ENCODE assay signal across 1 cellular context in the genomic region with DNA sequence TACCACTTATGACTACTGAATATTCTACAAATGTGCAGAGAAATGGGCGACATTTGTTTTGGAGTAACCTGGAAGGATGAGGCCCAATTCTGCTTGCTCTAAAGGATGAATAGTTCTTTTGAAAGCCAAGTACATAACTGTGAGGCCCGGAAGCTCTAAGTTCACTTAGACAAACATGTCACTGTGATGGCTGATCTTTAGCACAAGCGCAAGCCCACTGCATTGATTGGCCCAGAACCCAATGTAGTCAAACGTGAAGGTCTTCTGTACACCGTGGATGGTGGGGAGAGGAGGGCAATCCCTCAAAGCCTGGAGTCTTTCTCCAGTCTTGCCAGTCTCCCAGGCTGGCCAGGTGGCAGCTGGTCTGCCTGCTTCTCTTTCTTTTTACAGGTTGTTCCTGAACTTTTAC.
A peak's percentile ranks its signal among the peaks of the same experiment; 100 is the strongest.
TF ChIP-seq lines count a peak whose summit lies in the region.

No MANE protein-coding gene starts in this region.

TF ChIP-seq in HepG2, 621 proteins besides CTCF, POLR2A, EP300 and RAD21 (continued from another document and continues in another):
- no peak for TF ChIP-seq ZBTB43 (CRISPR knock-in tag; conservative IDR thresholded peaks at IDR 0.05)
- TF ChIP-seq, protein P1, sequence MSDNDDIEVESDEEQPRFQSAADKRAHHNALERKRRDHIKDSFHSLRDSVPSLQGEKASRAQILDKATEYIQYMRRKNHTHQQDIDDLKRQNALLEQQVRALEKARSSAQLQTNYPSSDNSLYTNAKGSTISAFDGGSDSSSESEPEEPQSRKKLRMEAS (IDR thresholded peaks at IDR 0.05) = peak; percentile 58
- TF ChIP-seq POGK (CRISPR knock-in tag; conservative IDR thresholded peaks at IDR 0.05) = no peak
- TF ChIP-seq SCMH1 (CRISPR knock-in tag; IDR thresholded peaks at IDR 0.05; ENCODE audit: borderline replicate concordance) = no peak
- no peak for TF ChIP-seq ZNF557 (CRISPR knock-in tag; IDR thresholded peaks at IDR 0.05)
- TF ChIP-seq ZMYM2 (CRISPR knock-in tag; IDR thresholded peaks at IDR 0.05) = peak; percentile 64; the same call in 1 of the 2 replicates
- peak; percentile 95 for TF ChIP-seq ZNF644 (CRISPR knock-in tag; IDR thresholded peaks at IDR 0.05; ENCODE audit: low read depth)
- TF ChIP-seq, protein P2, sequence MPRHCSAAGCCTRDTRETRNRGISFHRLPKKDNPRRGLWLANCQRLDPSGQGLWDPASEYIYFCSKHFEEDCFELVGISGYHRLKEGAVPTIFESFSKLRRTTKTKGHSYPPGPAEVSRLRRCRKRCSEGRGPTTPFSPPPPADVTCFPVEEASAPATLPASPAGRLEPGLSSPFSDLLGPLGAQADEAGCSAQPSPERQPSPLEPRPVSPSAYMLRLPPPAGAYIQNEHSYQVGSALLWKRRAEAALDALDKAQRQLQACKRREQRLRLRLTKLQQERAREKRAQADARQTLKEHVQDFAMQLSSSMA (CRISPR knock-in tag; IDR thresholded peaks at IDR 0.05) = no peak
- TF ChIP-seq ZNF276 (CRISPR knock-in tag; IDR thresholded peaks at IDR 0.05; ENCODE audit: low read depth) = no peak
- peak; percentile 75 for TF ChIP-seq NCOA2 (CRISPR knock-in tag; IDR thresholded peaks at IDR 0.05)
- no peak for TF ChIP-seq ZNF564 (CRISPR knock-in tag; IDR thresholded peaks at IDR 0.05)
- TF ChIP-seq FOXK2 (IDR thresholded peaks at IDR 0.05) = no peak
- 0 out of 2 replicates have a peak, but pooled peaks have one; percentile 61 for TF ChIP-seq MED13 (CRISPR knock-in tag; IDR thresholded peaks at IDR 0.05)
- TF ChIP-seq SMAD3 (CRISPR knock-in tag; IDR thresholded peaks at IDR 0.05) = peak; percentile 47; the same call in 1 of the 2 replicates
- TF ChIP-seq ZNF740 (CRISPR knock-in tag; IDR thresholded peaks at IDR 0.05) = no peak
- TF ChIP-seq, protein P3, sequence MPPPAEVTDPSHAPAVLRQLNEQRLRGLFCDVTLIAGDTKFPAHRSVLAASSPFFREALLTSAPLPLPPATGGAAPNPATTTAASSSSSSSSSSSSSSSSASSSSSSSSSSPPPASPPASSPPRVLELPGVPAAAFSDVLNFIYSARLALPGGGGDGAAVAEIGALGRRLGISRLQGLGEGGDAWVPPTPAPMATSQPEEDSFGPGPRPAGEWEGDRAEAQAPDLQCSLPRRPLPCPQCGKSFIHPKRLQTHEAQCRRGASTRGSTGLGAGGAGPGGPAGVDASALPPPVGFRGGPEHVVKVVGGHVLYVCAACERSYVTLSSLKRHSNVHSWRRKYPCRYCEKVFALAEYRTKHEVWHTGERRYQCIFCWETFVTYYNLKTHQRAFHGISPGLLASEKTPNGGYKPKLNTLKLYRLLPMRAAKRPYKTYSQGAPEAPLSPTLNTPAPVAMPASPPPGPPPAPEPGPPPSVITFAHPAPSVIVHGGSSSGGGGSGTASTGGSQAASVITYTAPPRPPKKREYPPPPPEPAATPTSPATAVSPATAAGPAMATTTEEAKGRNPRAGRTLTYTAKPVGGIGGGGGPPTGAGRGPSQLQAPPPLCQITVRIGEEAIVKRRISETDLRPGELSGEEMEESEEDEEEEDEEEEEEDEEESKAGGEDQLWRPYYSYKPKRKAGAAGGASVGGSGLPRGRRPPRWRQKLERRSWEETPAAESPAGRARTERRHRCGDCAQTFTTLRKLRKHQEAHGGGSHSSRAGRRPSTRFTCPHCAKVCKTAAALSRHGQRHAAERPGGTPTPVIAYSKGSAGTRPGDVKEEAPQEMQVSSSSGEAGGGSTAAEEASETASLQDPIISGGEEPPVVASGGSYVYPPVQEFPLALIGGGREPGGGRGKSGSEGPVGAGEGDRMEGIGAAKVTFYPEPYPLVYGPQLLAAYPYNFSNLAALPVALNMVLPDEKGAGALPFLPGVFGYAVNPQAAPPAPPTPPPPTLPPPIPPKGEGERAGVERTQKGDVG (CRISPR knock-in tag; IDR thresholded peaks at IDR 0.05; ENCODE audit: borderline replicate concordance) = no peak
- TF ChIP-seq ARID5B (CRISPR knock-in tag; IDR thresholded peaks at IDR 0.05) = peak; percentile 89
- TF ChIP-seq ZNF839 (CRISPR knock-in tag; IDR thresholded peaks at IDR 0.05; ENCODE audit: borderline replicate concordance) = no peak
- TF ChIP-seq, protein P4, sequence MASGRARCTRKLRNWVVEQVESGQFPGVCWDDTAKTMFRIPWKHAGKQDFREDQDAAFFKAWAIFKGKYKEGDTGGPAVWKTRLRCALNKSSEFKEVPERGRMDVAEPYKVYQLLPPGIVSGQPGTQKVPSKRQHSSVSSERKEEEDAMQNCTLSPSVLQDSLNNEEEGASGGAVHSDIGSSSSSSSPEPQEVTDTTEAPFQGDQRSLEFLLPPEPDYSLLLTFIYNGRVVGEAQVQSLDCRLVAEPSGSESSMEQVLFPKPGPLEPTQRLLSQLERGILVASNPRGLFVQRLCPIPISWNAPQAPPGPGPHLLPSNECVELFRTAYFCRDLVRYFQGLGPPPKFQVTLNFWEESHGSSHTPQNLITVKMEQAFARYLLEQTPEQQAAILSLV (CRISPR knock-in tag; IDR thresholded peaks at IDR 0.05; ENCODE audit: borderline replicate concordance) = no peak
- TF ChIP-seq PAX8 (CRISPR knock-in tag; IDR thresholded peaks at IDR 0.05; ENCODE audit: borderline replicate concordance) = no peak
- TF ChIP-seq ZMYM4 (CRISPR knock-in tag; IDR thresholded peaks at IDR 0.05) = peak; percentile 99
- TF ChIP-seq, protein P5, sequence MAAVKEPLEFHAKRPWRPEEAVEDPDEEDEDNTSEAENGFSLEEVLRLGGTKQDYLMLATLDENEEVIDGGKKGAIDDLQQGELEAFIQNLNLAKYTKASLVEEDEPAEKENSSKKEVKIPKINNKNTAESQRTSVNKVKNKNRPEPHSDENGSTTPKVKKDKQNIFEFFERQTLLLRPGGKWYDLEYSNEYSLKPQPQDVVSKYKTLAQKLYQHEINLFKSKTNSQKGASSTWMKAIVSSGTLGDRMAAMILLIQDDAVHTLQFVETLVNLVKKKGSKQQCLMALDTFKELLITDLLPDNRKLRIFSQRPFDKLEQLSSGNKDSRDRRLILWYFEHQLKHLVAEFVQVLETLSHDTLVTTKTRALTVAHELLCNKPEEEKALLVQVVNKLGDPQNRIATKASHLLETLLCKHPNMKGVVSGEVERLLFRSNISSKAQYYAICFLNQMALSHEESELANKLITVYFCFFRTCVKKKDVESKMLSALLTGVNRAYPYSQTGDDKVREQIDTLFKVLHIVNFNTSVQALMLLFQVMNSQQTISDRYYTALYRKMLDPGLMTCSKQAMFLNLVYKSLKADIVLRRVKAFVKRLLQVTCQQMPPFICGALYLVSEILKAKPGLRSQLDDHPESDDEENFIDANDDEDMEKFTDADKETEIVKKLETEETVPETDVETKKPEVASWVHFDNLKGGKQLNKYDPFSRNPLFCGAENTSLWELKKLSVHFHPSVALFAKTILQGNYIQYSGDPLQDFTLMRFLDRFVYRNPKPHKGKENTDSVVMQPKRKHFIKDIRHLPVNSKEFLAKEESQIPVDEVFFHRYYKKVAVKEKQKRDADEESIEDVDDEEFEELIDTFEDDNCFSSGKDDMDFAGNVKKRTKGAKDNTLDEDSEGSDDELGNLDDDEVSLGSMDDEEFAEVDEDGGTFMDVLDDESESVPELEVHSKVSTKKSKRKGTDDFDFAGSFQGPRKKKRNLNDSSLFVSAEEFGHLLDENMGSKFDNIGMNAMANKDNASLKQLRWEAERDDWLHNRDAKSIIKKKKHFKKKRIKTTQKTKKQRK (IDR thresholded peaks at IDR 0.05; ENCODE audit: low read length) = no peak
- TF ChIP-seq ZBTB20 (CRISPR knock-in tag; IDR thresholded peaks at IDR 0.05; ENCODE audit: borderline replicate concordance, low read depth) = no peak
- TF ChIP-seq MBD4 (IDR thresholded peaks at IDR 0.05; ENCODE audit: borderline replicate concordance, low read length) = no peak
- no peak for TF ChIP-seq ZNF773 (CRISPR knock-in tag; IDR thresholded peaks at IDR 0.05; ENCODE audit: borderline replicate concordance)
- TF ChIP-seq FOSL1 (CRISPR knock-in tag; IDR thresholded peaks at IDR 0.05; ENCODE audit: borderline replicate concordance) = no peak
- TF ChIP-seq ZNF160 (CRISPR knock-in tag; IDR thresholded peaks at IDR 0.05) = no peak
- no peak for TF ChIP-seq POLR2AphosphoS2 (IDR thresholded peaks at IDR 0.05; ENCODE audit: low read depth, low read length)
- TF ChIP-seq ZXDC (CRISPR knock-in tag; IDR thresholded peaks at IDR 0.05) = no peak
- TF ChIP-seq, protein P6, sequence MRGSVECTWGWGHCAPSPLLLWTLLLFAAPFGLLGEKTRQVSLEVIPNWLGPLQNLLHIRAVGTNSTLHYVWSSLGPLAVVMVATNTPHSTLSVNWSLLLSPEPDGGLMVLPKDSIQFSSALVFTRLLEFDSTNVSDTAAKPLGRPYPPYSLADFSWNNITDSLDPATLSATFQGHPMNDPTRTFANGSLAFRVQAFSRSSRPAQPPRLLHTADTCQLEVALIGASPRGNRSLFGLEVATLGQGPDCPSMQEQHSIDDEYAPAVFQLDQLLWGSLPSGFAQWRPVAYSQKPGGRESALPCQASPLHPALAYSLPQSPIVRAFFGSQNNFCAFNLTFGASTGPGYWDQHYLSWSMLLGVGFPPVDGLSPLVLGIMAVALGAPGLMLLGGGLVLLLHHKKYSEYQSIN (CRISPR knock-in tag; IDR thresholded peaks at IDR 0.05; ENCODE audit: borderline replicate concordance) = no peak
- no peak for TF ChIP-seq ZNF790 (CRISPR knock-in tag; IDR thresholded peaks at IDR 0.05; ENCODE audit: borderline replicate concordance)
